In genomic region chr14:92607702-92608429, GRCh38 we compare ENCODE assay signal across 17 cellular contexts.
DNase-seq lines count a peak whose midpoint lies in the region; FAIRE-seq and TF ChIP-seq lines count a peak whose summit lies in the region.
"Had no signal": no experiment of that assay in that cellular context is flagged by ENCODE, and none has a peak within 500 bp of the region (broad histone marks: within the 10 kb centered on the region; RNA-seq: fewer than 3 reads in every experiment).

No MANE protein-coding gene starts in this region.

- intact Hi-C loops in activated CD4-positive, alpha-beta memory T cell treated with anti-CD3 and anti-CD28 coated beads for 36 hours (cut with micrococcal nuclease): no loop called here

- in situ Hi-C loops in astrocyte of the spinal cord (cut with HindIII; ENCODE audit: low sequenced_read_pairs): no loop called here

- CTCF ChIA-PET in activated CD4-positive, alpha-beta memory T cell treated with anti-CD3 and anti-CD28 coated beads for 36 hours (lab: Charles Lee): no interaction called here

- H3K36me3 Mint-ChIP-seq in activated CD4-positive, alpha-beta memory T cell treated with anti-CD3 and anti-CD28 coated beads for 36 hours: no peaks in the 10 kb centered on the region

- H3K27ac Mint-ChIP-seq in activated CD4-positive, alpha-beta memory T cell treated with anti-CD3 and anti-CD28 coated beads for 36 hours: no peak overlapping the region

- no peak overlapping the region for H3K4me3 Mint-ChIP-seq in activated CD4-positive, alpha-beta memory T cell treated with anti-CD3 and anti-CD28 coated beads for 36 hours

- H3K9me3 Mint-ChIP-seq in activated CD4-positive, alpha-beta memory T cell treated with anti-CD3 and anti-CD28 coated beads for 36 hours: no peaks in the 10 kb centered on the region

- peaks cover 13% of the 10 kb centered on the region for H3K4me1 Mint-ChIP-seq in activated CD4-positive, alpha-beta memory T cell treated with anti-CD3 and anti-CD28 coated beads for 36 hours (ENCODE audit: low read depth)

- no peak for TF ChIP-seq CTCF in astrocyte of the spinal cord (IDR thresholded peaks at IDR 0.05; ENCODE audit: low read depth, low read length)

- no peak overlapping the region for H3K4me3 ChIP-seq in astrocyte of the spinal cord (ENCODE audit: low read depth, low read length)
- H3K4me3 ChIP-seq: lung, psoas muscle had no signal

- no peaks in the 10 kb centered on the region for H3K27me3 Mint-ChIP-seq in activated CD4-positive, alpha-beta memory T cell treated with anti-CD3 and anti-CD28 coated beads for 36 hours

- FAIRE-seq in GM19239 (lab: Jason Lieb, UNC): no peak
- FAIRE-seq: A204.1 had no signal

- POLR2A ChIA-PET in activated CD4-positive, alpha-beta memory T cell treated with anti-CD3 and anti-CD28 coated beads for 36 hours (lab: Charles Lee): no interaction called here

- peak; percentile 26 for DNase-seq in NCI-H2029 (lab: John Stamatoyannopoulos, UW)
- DNase-seq in NCI-H2029 treated with DMSO at 0.1 percent for 48 hours (lab: John Stamatoyannopoulos, UW): no peak
- DNase-seq in astrocyte of the spinal cord (ENCODE audit: low read depth, low spot score): peak; percentile 79
- DNase-seq in foreskin melanocyte: peak; percentile 57
- DNase-seq in stromal cell of bone marrow (ENCODE audit: low read depth): peak; percentile 88
- DNase-seq in stimulated activated CD4-positive, alpha-beta T cell treated with anti-CD3 and anti-CD28 coated beads, Interleukin-15, amount 100 ng/mL, for 24 hours: no peak
- DNase-seq in GM19239 (ENCODE audit: insufficient read length, low spot score): no peak
- no peak for DNase-seq in activated CD4-positive, alpha-beta memory T cell treated with anti-CD3 and anti-CD28 coated beads for 36 hours
- DNase-seq: caudate nucleus, DND-41, head of caudate nucleus, MM.1S, psoas muscle, SIG-M5, substantia nigra had no signal

Comparison
In these comparisons a context has a peak if more than half of its experiments do, and no peak if none do; other contexts are left out.
1. DNase-seq: peak in NCI-H2029 (single experiment), astrocyte of the spinal cord (single experiment), foreskin melanocyte (single experiment) and stromal cell of bone marrow (single experiment); none in NCI-H2029 treated with DMSO at 0.1 percent for 48 hours (single experiment), stimulated activated CD4-positive, alpha-beta T cell treated with anti-CD3 and anti-CD28 coated beads, Interleukin-15, amount 100 ng/mL, for 24 hours (single experiment), GM19239 (single experiment) and activated CD4-positive, alpha-beta memory T cell treated with anti-CD3 and anti-CD28 coated beads for 36 hours (single experiment).